In genomic region chr1:166981589-166981988, GRCh38 we compare ENCODE assay signal across 26 cellular contexts. TPM values are rescaled to one million over a fixed set of nuclear protein-coding genes. Genes with fewer than 3 reads are reported as not detected.
DNase-seq lines count a peak whose midpoint lies in the region; ATAC-seq, FAIRE-seq and TF ChIP-seq lines count a peak whose summit lies in the region.
"Had no signal": no experiment of that assay in that cellular context is flagged by ENCODE, and none has a peak within 500 bp of the region (broad histone marks: within the 10 kb centered on the region; RNA-seq: fewer than 3 reads in every experiment).

No MANE protein-coding gene starts in this region.

- H2BK5ac ChIP-seq in IMR-90 (ENCODE audit: low read depth, low read length, poor library complexity, severe bottlenecking) = no peak overlapping the region

- no peak overlapping the region for H4K5ac ChIP-seq in IMR-90 (ENCODE audit: low read depth, low read length)

- no peak overlapping the region for H3K14ac ChIP-seq in IMR-90 (replicated peaks; ENCODE audit: low read depth, low read length)

- DNase-seq in NCI-H146 (lab: John Stamatoyannopoulos, UW) (peak; percentile 17), NCI-H146 treated with DMSO at 0.1 percent for 48 hours (lab: John Stamatoyannopoulos, UW; ENCODE audit: unreplicated experiment) (no peak), HepG2 (ENCODE audit: low spot score) (no peak), right lobe of liver (no peak), IMR-90 (no peak), endodermal cell (no peak)
- DNase-seq in central memory CD4-positive, alpha-beta T cell = no peak
- DNase-seq: BE2C; C1 segment of cervical spinal cord; CD4-positive, alpha-beta memory T cell; CD4-positive, CD25-positive, alpha-beta regulatory T cell; CD8-positive, alpha-beta memory T cell; COR-L47; DMS 273 treated with DMSO at 0.1 percent for 48 hours; DMS79; DND-41; EL; GDM1 had no signal

- WGBS in HepG2 (ENCODE audit: low lambda C conversion rate) = 0% methylated on average over 1 of the region's 1 CpG
- WGBS in right lobe of liver (ENCODE audit: insufficient coverage, low coverage, low lambda C conversion rate, missing lambda C conversion rate) = 79% methylated on average over 1 of the region's 1 CpG
- no CpG with 5 or more reads among the region's 1 CpG for WGBS in IMR-90 (ENCODE audit: extremely low coverage in 2 of 2, insufficient read length in 1 of 2), 2 experiments
- WGBS in endodermal cell (ENCODE audit: insufficient coverage in 1 of 2, insufficient read length in 1 of 2), 2 experiments = 90 to 100% methylated on average over 1 of the region's 1 CpG

- in situ Hi-C loops in HepG2 (cut with HindIII; ENCODE audit: extremely low pct_ligation_motif_present, low pct_unique_long_range_greater_than_20kb) = no loop called here
- in situ Hi-C loops in IMR-90 (cut with MboI; ENCODE audit: low sequenced_read_pairs) = no loop called here

- H3K4me3 ChIP-seq in HepG2 (replicated peaks in 1 of 3; ENCODE audit: insufficient read depth in 1 of 3, low read depth in 2 of 3, low read length in 3 of 3) (no peak overlapping the region), right lobe of liver (no peak overlapping the region), IMR-90 (ENCODE audit: insufficient read depth, low read depth, low read length) (no peak overlapping the region), endodermal cell (ENCODE audit: low read length) (no peak overlapping the region)
- H3K4me3 ChIP-seq: BLaER1, GM12878 had no signal

- H3K4me2 ChIP-seq in HepG2 (ENCODE audit: low read depth, low read length) (no peak overlapping the region), IMR-90 (ENCODE audit: low read depth, low read length) (no peak overlapping the region)
- H3K4me2 ChIP-seq: BLaER1 had no signal

- no peak overlapping the region for H2BK20ac ChIP-seq in IMR-90 (ENCODE audit: low read depth, low read length)

- CTCF ChIA-PET in HepG2 (lab: Yijun Ruan, JAX; ENCODE audit: low intra/inter-chr PET ratio, low total read pairs) (no interaction called here), IMR-90 (lab: Yijun Ruan, JAX) (no interaction called here)

- no peak overlapping the region for H2AK9ac ChIP-seq in IMR-90 (replicated peaks; ENCODE audit: low read depth, low read length, poor library complexity)

- H3K27me3 ChIP-seq in HepG2 (ENCODE audit: control insufficient read depth in 1 of 2, insufficient read depth in 2 of 2, low read length in 2 of 2) (peaks cover 0 to 4% of the 10 kb centered on the region in 2 experiments; a peak in 3 of 5 replicates), right lobe of liver (no peaks in the 10 kb centered on the region), IMR-90 (ENCODE audit: control insufficient read depth, insufficient read depth, low read length) (peaks cover 4% of the 10 kb centered on the region), endodermal cell (ENCODE audit: control insufficient read depth, insufficient read depth, low read length, poor library complexity, severe bottlenecking) (peaks cover 39% of the 10 kb centered on the region)
- H3K27me3 ChIP-seq: BLaER1 had no signal

- no peaks in the 10 kb centered on the region for H3K9me3 ChIP-seq in HepG2 (ENCODE audit: low read length)
- H3K9me3 ChIP-seq in right lobe of liver = no peaks in the 10 kb centered on the region
- H3K9me3 ChIP-seq in IMR-90 (ENCODE audit: control insufficient read depth, insufficient read depth, low read length) = no peaks in the 10 kb centered on the region
- no peaks in the 10 kb centered on the region for H3K9me3 ChIP-seq in endodermal cell (ENCODE audit: control insufficient read depth, low read length)
- H3K9me3 ChIP-seq: BE2C, BLaER1 had no signal

- dilution Hi-C loops in IMR-90 (cut with HindIII; ENCODE audit: low sequenced_read_pairs, unreplicated experiment) = no loop called here

- H2BK120ac ChIP-seq in IMR-90 (ENCODE audit: low read depth, low read length) = no peak overlapping the region

- H3K79me1 ChIP-seq in IMR-90 (ENCODE audit: low read depth in 1 of 2, low read length in 2 of 2) = no peaks in the 10 kb centered on the region

- no peak overlapping the region for H3K18ac ChIP-seq in IMR-90 (ENCODE audit: low read depth, low read length)

- TF ChIP-seq EP300 in HepG2 (IDR thresholded peaks at IDR 0.05; ENCODE audit: low read depth in 2 of 2, low read length in 2 of 2) (no peak), HepG2 (CRISPR knock-in tag; IDR thresholded peaks at IDR 0.05; ENCODE audit: borderline replicate concordance) (no peak)

- ATAC-seq in HepG2 (no peak), right lobe of liver (no peak), IMR-90 (ENCODE audit: low read depth) (no peak)
- ATAC-seq: GM12878 had no signal

- no peak overlapping the region for H2AK5ac ChIP-seq in IMR-90 (ENCODE audit: low read depth, low read length)

- no peaks in the 10 kb centered on the region for H3K9me1 ChIP-seq in IMR-90 (ENCODE audit: insufficient read depth, low read length)

- no peak overlapping the region for H3K27ac Mint-ChIP-seq in endodermal cell
- H3K27ac Mint-ChIP-seq: CD14-positive monocyte; CD4-positive, alpha-beta memory T cell; CD4-positive, CD25-positive, alpha-beta regulatory T cell; CD8-positive, alpha-beta memory T cell had no signal

- no peak overlapping the region for H3K4me3 Mint-ChIP-seq in endodermal cell
- H3K4me3 Mint-ChIP-seq: CD14-positive monocyte; CD4-positive, alpha-beta memory T cell; CD4-positive, CD25-positive, alpha-beta regulatory T cell; CD8-positive, alpha-beta memory T cell had no signal

- BruUV-seq in HepG2 (replicated peaks; lab: Mats Ljungman, UMichigan) (no TSS peak), IMR-90 (replicated peaks; lab: Mats Ljungman, UMichigan) (no TSS peak)

- H3K9ac ChIP-seq in HepG2 (ENCODE audit: insufficient read depth, low read depth, low read length) (no peak overlapping the region), IMR-90 (ENCODE audit: low read depth, low read length) (no peak overlapping the region), endodermal cell (ENCODE audit: extremely low read depth, low read length, poor library complexity, severe bottlenecking) (no peak overlapping the region)
- H3K9ac ChIP-seq: BLaER1 had no signal

- no peak for TF ChIP-seq CTCF in HepG2 (CRISPR knock-in tag; IDR thresholded peaks at IDR 0.05)
- no peak for TF ChIP-seq CTCF in right lobe of liver (IDR thresholded peaks at IDR 0.05)
- no peak for TF ChIP-seq CTCF in IMR-90 (conservative IDR thresholded peaks at IDR 0.05; ENCODE audit: low read depth, low read length)
- TF ChIP-seq CTCF in endodermal cell (conservative IDR thresholded peaks at IDR 0.05) = no peak

- H3K4me1 Mint-ChIP-seq in endodermal cell = no peaks in the 10 kb centered on the region
- H3K4me1 Mint-ChIP-seq: CD4-positive, CD25-positive, alpha-beta regulatory T cell had no signal

- no peaks in the 10 kb centered on the region for H3K9me3 Mint-ChIP-seq in endodermal cell
- H3K9me3 Mint-ChIP-seq: CD4-positive, CD25-positive, alpha-beta regulatory T cell; CD8-positive, alpha-beta memory T cell had no signal

- TF ChIP-seq POLR2A in HepG2 (IDR thresholded peaks at IDR 0.05; ENCODE audit: insufficient read depth in 1 of 2, low read depth in 2 of 2, low read length in 2 of 2) (no peak), right lobe of liver (IDR thresholded peaks at IDR 0.05) (no peak), IMR-90 (IDR thresholded peaks at IDR 0.05; ENCODE audit: low read depth, low read length) (no peak)

- TF ChIP-seq RAD21 in HepG2 (CRISPR knock-in tag; IDR thresholded peaks at IDR 0.05) (no peak), IMR-90 (IDR thresholded peaks at IDR 0.05; ENCODE audit: low read length) (no peak)

- H3K36me3 ChIP-seq in HepG2 (replicated peaks in 1 of 2; ENCODE audit: control insufficient read depth in 1 of 2, insufficient read depth in 2 of 2, low read length in 2 of 2) (no peaks in the 10 kb centered on the region), right lobe of liver (no peaks in the 10 kb centered on the region), IMR-90 (ENCODE audit: control insufficient read depth, insufficient read depth, low read length) (no peaks in the 10 kb centered on the region), endodermal cell (ENCODE audit: control insufficient read depth, insufficient read depth, low read length) (no peaks in the 10 kb centered on the region)
- H3K36me3 ChIP-seq: BE2C, BLaER1 had no signal

- no peaks in the 10 kb centered on the region for H3K79me2 ChIP-seq in HepG2 (ENCODE audit: insufficient read depth, low read length)

- no peak overlapping the region for H2BK15ac ChIP-seq in IMR-90 (ENCODE audit: low read depth, low read length)

- no peaks in the 10 kb centered on the region for H3K36me3 Mint-ChIP-seq in endodermal cell (ENCODE audit: low read depth)
- H3K36me3 Mint-ChIP-seq: CD14-positive monocyte; CD4-positive, alpha-beta memory T cell; CD4-positive, CD25-positive, alpha-beta regulatory T cell; CD8-positive, alpha-beta memory T cell had no signal

- no peak overlapping the region for H2AFZ ChIP-seq in HepG2 (ENCODE audit: low read length)
- no peak overlapping the region for H2AFZ ChIP-seq in IMR-90 (replicated peaks; ENCODE audit: low read length, poor library complexity)

- no peak overlapping the region for H4K91ac ChIP-seq in IMR-90 (ENCODE audit: insufficient read depth, low read depth, low read length)

- FAIRE-seq in HepG2 (lab: Jason Lieb, UNC) = no peak
- FAIRE-seq: GM12878 had no signal

- no peak overlapping the region for H3K56ac ChIP-seq in IMR-90 (ENCODE audit: extremely low read depth, insufficient read depth, low read length)

- POLR2A ChIA-PET in HepG2 (lab: Yijun Ruan, JAX) (no interaction called here), IMR-90 (lab: Charles Lee; ENCODE audit: unreplicated experiment) (no interaction called here)

- intact Hi-C loops in HepG2 (cut with micrococcal nuclease; ENCODE audit: unreplicated experiment) = no loop called here
- intact Hi-C loops in right lobe of liver (cut with DNase I) = no loop called here
- intact Hi-C loops in IMR-90 (cut with micrococcal nuclease) = no loop called here

- no peak overlapping the region for H4K8ac ChIP-seq in IMR-90 (ENCODE audit: low read depth in 2 of 2, low read length in 2 of 2)

- H3K27me3 Mint-ChIP-seq in endodermal cell (ENCODE audit: insufficient read depth) = peaks cover 42% of the 10 kb centered on the region

- H3K27ac ChIP-seq in HepG2 (ENCODE audit: extremely low read length, insufficient read depth, low read length) = no peak overlapping the region
- H3K27ac ChIP-seq in right lobe of liver = no peak overlapping the region
- no peak overlapping the region for H3K27ac ChIP-seq in IMR-90 (ENCODE audit: insufficient read depth, low read length)
- no peak overlapping the region for H3K27ac ChIP-seq in endodermal cell (ENCODE audit: low read depth, low read length)
- H3K27ac ChIP-seq: 22Rv1, BLaER1 had no signal

- H4K20me1 ChIP-seq in HepG2 (ENCODE audit: insufficient read depth, low read length) (no peaks in the 10 kb centered on the region), IMR-90 (ENCODE audit: insufficient read depth, low read length) (no peaks in the 10 kb centered on the region)
- H4K20me1 ChIP-seq: BLaER1 had no signal

- H3K4me1 ChIP-seq in HepG2 (ENCODE audit: insufficient read depth, low read length) (no peaks in the 10 kb centered on the region), right lobe of liver (peaks cover 0 to 7% (median 0%) of the 10 kb centered on the region in 4 donors), IMR-90 (ENCODE audit: control insufficient read depth, insufficient read depth, low read length) (no peaks in the 10 kb centered on the region), endodermal cell (ENCODE audit: control insufficient read depth, insufficient read depth, low read length) (no peaks in the 10 kb centered on the region)
- H3K4me1 ChIP-seq: BE2C, BLaER1 had no signal

- H3K23ac ChIP-seq in IMR-90 (ENCODE audit: low read depth, low read length) = no peak overlapping the region

- no peak overlapping the region for H3K4ac ChIP-seq in IMR-90 (ENCODE audit: low read depth, low read length)

RNA-seq across cellular contexts. Expression of gene ILDR2, which starts 6.2 kb away (rescaled TPM):
- total RNA-seq in HepG2 (2016; rRNA removed; fragmentation: Illumina TruSeq; extraction: Trizol) (0.04 and 0.17 TPM in 2 replicates), right lobe of liver (1 to 10 TPM; 1.4 to 3.7 (median 2.2) TPM), IMR-90 (2012; rRNA removed) (under 0.01 TPM in 2 replicates), endodermal cell (1 to 10 TPM in 1 of 2 donors, under 1 TPM in 1; 1.00 to 1.4 TPM)
- not detected in 2 replicates for total RNA-seq in HepG2 (2016; cell fraction: cytosol; rRNA removed; fragmentation: Illumina TruSeq; extraction: Trizol; ENCODE audit: low read depth)
- total RNA-seq in HepG2 (2016; cell fraction: insoluble cytoplasmic fraction; rRNA removed; fragmentation: Illumina TruSeq; extraction: Trizol) = 0.10 and 0.13 TPM in 2 replicates
- total RNA-seq in HepG2 (2016; cell fraction: membrane; rRNA removed; fragmentation: Illumina TruSeq; extraction: Trizol) = 0.14 and 0.19 TPM in 2 replicates
- 0.09 and 0.13 TPM in 2 replicates for total RNA-seq in HepG2 (2016; cell fraction: nucleus; rRNA removed; fragmentation: Illumina TruSeq; extraction: Trizol)
- polyA plus RNA-seq in HepG2 (2011; rRNA removed) (0.10 TPM in 1 of 2 replicates, not detected in the other), IMR-90 (2012; rRNA removed) (not detected in 2 replicates)
- under 0.01 and 0.01 TPM in 2 replicates for polyA plus RNA-seq in HepG2 (2011; cell fraction: cytosol; rRNA removed)
- polyA plus RNA-seq in HepG2 (2011; cell fraction: nucleus; rRNA removed) = not detected in 2 replicates
- not detected in 2 replicates for polyA plus RNA-seq in HepG2 (2012)
- 0.07 and 0.08 TPM in 2 replicates for polyA plus RNA-seq in HepG2 (2016; cell fraction: cytosol; fragmentation: Illumina TruSeq; extraction: Trizol; ENCODE audit: low read depth)
- 0.08 TPM in 1 of 2 replicates, not detected in the other for polyA plus RNA-seq in HepG2 (2016; cell fraction: insoluble cytoplasmic fraction; fragmentation: Illumina TruSeq; extraction: Trizol; ENCODE audit: low read depth)
- 0.07 and 0.10 TPM in 2 replicates for polyA plus RNA-seq in HepG2 (2016; cell fraction: membrane; fragmentation: Illumina TruSeq; extraction: Trizol; ENCODE audit: low read depth)
- polyA plus RNA-seq in HepG2 (2016; cell fraction: nucleus; fragmentation: Illumina TruSeq; extraction: Trizol; ENCODE audit: insufficient read depth, low read depth) = 0.07 and 0.27 TPM in 2 replicates
- not detected in 2 replicates for polyA minus RNA-seq in HepG2 (2011; rRNA and poly(A)+ RNA removed; ENCODE audit: low replicate concordance)
- not detected in 2 replicates for polyA minus RNA-seq in HepG2 (2011; cell fraction: cytosol; rRNA and poly(A)+ RNA removed)
- polyA minus RNA-seq in HepG2 (2011; cell fraction: nucleus; rRNA and poly(A)+ RNA removed) = under 0.01 TPM in 1 of 2 replicates, not detected in the other
- polyA plus RNA-seq in IMR-90 (2012; cell fraction: cytosol; rRNA removed) = 0.02 TPM in 1 of 2 replicates, not detected in the other
- not detected in 2 replicates for polyA plus RNA-seq in IMR-90 (2012; cell fraction: nucleus; rRNA removed; ENCODE audit: low replicate concordance)
- polyA plus RNA-seq in endodermal cell (2013, experiment 1 of 2) = 65.4 TPM
- polyA plus RNA-seq in endodermal cell (2013, experiment 2 of 2) = 65.5 TPM
- total RNA-seq: A673 had no signal
- polyA plus RNA-seq: CD14-positive monocyte; CD8-positive, alpha-beta memory T cell had no signal

RNA-seq across cellular contexts. Expression of gene MAEL, which starts 7.5 kb away (rescaled TPM):
- total RNA-seq in HepG2 (2016; rRNA removed; fragmentation: Illumina TruSeq; extraction: Trizol) (not detected in 2 replicates), right lobe of liver (under 1 TPM in 1 of 6 experiments, not detected in 5; 0.15 TPM), IMR-90 (2012; rRNA removed) (not detected in 2 replicates), endodermal cell (under 1 TPM in 1 of 2 donors, not detected in 1; 0.27 TPM)
- not detected in 2 replicates for total RNA-seq in HepG2 (2016; cell fraction: cytosol; rRNA removed; fragmentation: Illumina TruSeq; extraction: Trizol; ENCODE audit: low read depth)
- not detected in 2 replicates for total RNA-seq in HepG2 (2016; cell fraction: insoluble cytoplasmic fraction; rRNA removed; fragmentation: Illumina TruSeq; extraction: Trizol)
- total RNA-seq in HepG2 (2016; cell fraction: membrane; rRNA removed; fragmentation: Illumina TruSeq; extraction: Trizol) = not detected in 2 replicates
- total RNA-seq in HepG2 (2016; cell fraction: nucleus; rRNA removed; fragmentation: Illumina TruSeq; extraction: Trizol) = not detected in 2 replicates
- polyA plus RNA-seq in HepG2 (2011; rRNA removed) (not detected in 2 replicates), IMR-90 (2012; rRNA removed) (not detected in 2 replicates)
- not detected in 2 replicates for polyA plus RNA-seq in HepG2 (2011; cell fraction: cytosol; rRNA removed)
- not detected in 2 replicates for polyA plus RNA-seq in HepG2 (2011; cell fraction: nucleus; rRNA removed)
- polyA plus RNA-seq in HepG2 (2012) = not detected in 2 replicates
- polyA plus RNA-seq in HepG2 (2016; cell fraction: cytosol; fragmentation: Illumina TruSeq; extraction: Trizol; ENCODE audit: low read depth) = not detected in 2 replicates
- polyA plus RNA-seq in HepG2 (2016; cell fraction: insoluble cytoplasmic fraction; fragmentation: Illumina TruSeq; extraction: Trizol; ENCODE audit: low read depth) = not detected in 2 replicates
- not detected in 2 replicates for polyA plus RNA-seq in HepG2 (2016; cell fraction: membrane; fragmentation: Illumina TruSeq; extraction: Trizol; ENCODE audit: low read depth)
- not detected in 2 replicates for polyA plus RNA-seq in HepG2 (2016; cell fraction: nucleus; fragmentation: Illumina TruSeq; extraction: Trizol; ENCODE audit: insufficient read depth, low read depth)
- polyA minus RNA-seq in HepG2 (2011; rRNA and poly(A)+ RNA removed; ENCODE audit: low replicate concordance) = not detected in 2 replicates
- polyA minus RNA-seq in HepG2 (2011; cell fraction: cytosol; rRNA and poly(A)+ RNA removed) = not detected in 2 replicates
- not detected in 2 replicates for polyA minus RNA-seq in HepG2 (2011; cell fraction: nucleus; rRNA and poly(A)+ RNA removed)
- not detected in 2 replicates for polyA plus RNA-seq in IMR-90 (2012; cell fraction: cytosol; rRNA removed)
- polyA plus RNA-seq in IMR-90 (2012; cell fraction: nucleus; rRNA removed; ENCODE audit: low replicate concordance) = not detected in 2 replicates
- 0.85 TPM for polyA plus RNA-seq in endodermal cell (2013, experiment 1 of 2)
- 1.2 TPM for polyA plus RNA-seq in endodermal cell (2013, experiment 2 of 2)
- total RNA-seq: A172; A673; CD4-positive, alpha-beta memory T cell; CD4-positive, CD25-positive, alpha-beta regulatory T cell; CD8-positive, alpha-beta memory T cell; G401 had no signal
- polyA plus RNA-seq: AG04450; CD14-positive monocyte; CD4-positive, alpha-beta memory T cell; CD8-positive, alpha-beta memory T cell had no signal
